Comparison of ENCODE assay signal across 8 cellular contexts in genomic region chr10:88881335-88881734, GRCh38. TPM values are rescaled to one million over a fixed set of nuclear protein-coding genes. Genes with fewer than 3 reads are reported as not detected.
DNase-seq lines count a peak whose midpoint lies in the region; ATAC-seq and TF ChIP-seq lines count a peak whose summit lies in the region.

No MANE protein-coding gene starts in this region.

- peaks cover 0 to 10% (median 3%) of the 10 kb centered on the region in 3 donors for H3K36me3 Mint-ChIP-seq in naive thymus-derived CD8-positive, alpha-beta T cell

- H3K27me3 Mint-ChIP-seq in naive thymus-derived CD8-positive, alpha-beta T cell: no peaks in the 10 kb centered on the region

- H3K4me3 ChIP-seq in BLaER1 treated with 17β-estradiol and CSF1 and Interleukin-3, amounts not matched to agents 10 nM and 100 nM: peak overlapping the region; percentile 66 to 84 (median 78)
- H3K4me3 ChIP-seq in MM.1S (ENCODE audit: low read length) (peak overlapping the region; percentile 91), colonic mucosa (peak overlapping the region; percentile 70)

- H3K9ac ChIP-seq in BLaER1 treated with 17β-estradiol and CSF1 and Interleukin-3, amounts not matched to agents 10 nM and 100 nM: peak overlapping the region; percentile 74 to 90 (median 82); a peak in 19 of 22 replicates
- H3K9ac ChIP-seq in MM.1S (ENCODE audit: low read length): peak overlapping the region; percentile 81
- peak overlapping the region; percentile 91 to 95 for H3K9ac ChIP-seq in colonic mucosa (ENCODE audit: low read depth in 2 of 2, low read length in 2 of 2)

- peaks cover 9% of the 10 kb centered on the region; the same call in 1 of the 2 replicates for H3K79me2 ChIP-seq in MM.1S (ENCODE audit: low read length)

- H3K9me2 ChIP-seq in MM.1S (replicated peaks; ENCODE audit: insufficient read depth, low read length): no peaks in the 10 kb centered on the region

- peak overlapping the region; percentile 88 for H2AFZ ChIP-seq in MM.1S (ENCODE audit: low read length)

- no peaks in the 10 kb centered on the region for H3K27me3 ChIP-seq in BLaER1 treated with 17β-estradiol and CSF1 and Interleukin-3, amounts not matched to agents 10 nM and 100 nM
- H3K27me3 ChIP-seq in MM.1S (replicated peaks; ENCODE audit: insufficient read depth, low read length): no peaks in the 10 kb centered on the region
- H3K27me3 ChIP-seq in colonic mucosa: no peaks in the 10 kb centered on the region

- no peak for TF ChIP-seq CTCF in MM.1S (IDR thresholded peaks at IDR 0.05; ENCODE audit: low read length)
- TF ChIP-seq CTCF in colonic mucosa (IDR thresholded peaks at IDR 0.05): no peak

- POLR2A ChIA-PET in naive thymus-derived CD8-positive, alpha-beta T cell (lab: Charles Lee): interaction anchor here (1.6 to 2.8 kb wide), 3 partner anchors 46 to 298 kb away, joined by 3 to 16 read pairs (median 15); partner anchors contain the start of gene RNLS

- no peak for ATAC-seq in naive thymus-derived CD8-positive, alpha-beta T cell
- ATAC-seq in GM19324 (IDR thresholded peaks at IDR 0.05; ENCODE audit: low FRiP score, unreplicated experiment) (no peak), HG02798 (IDR thresholded peaks at IDR 0.05; ENCODE audit: poor library complexity, unreplicated experiment) (no peak)

- H4K20me1 ChIP-seq in BLaER1 treated with 17β-estradiol and CSF1 and Interleukin-3, amounts not matched to agents 10 nM and 100 nM: no peaks in the 10 kb centered on the region
- no peaks in the 10 kb centered on the region for H4K20me1 ChIP-seq in MM.1S (ENCODE audit: insufficient read depth, low read length)

- no peaks in the 10 kb centered on the region for H3K9me3 Mint-ChIP-seq in naive thymus-derived CD8-positive, alpha-beta T cell

- no peaks in the 10 kb centered on the region for H3K9me3 ChIP-seq in BLaER1 treated with 17β-estradiol and CSF1 and Interleukin-3, amounts not matched to agents 10 nM and 100 nM (replicated peaks in 1 of 11)
- H3K9me3 ChIP-seq in MM.1S (replicated peaks; ENCODE audit: insufficient read depth, low read length): no peaks in the 10 kb centered on the region
- no peaks in the 10 kb centered on the region for H3K9me3 ChIP-seq in colonic mucosa

- H3K36me3 ChIP-seq in BLaER1 treated with 17β-estradiol and CSF1 and Interleukin-3, amounts not matched to agents 10 nM and 100 nM: no peaks in the 10 kb centered on the region
- H3K36me3 ChIP-seq in MM.1S (replicated peaks; ENCODE audit: insufficient read depth, low read length) (no peaks in the 10 kb centered on the region), colonic mucosa (no peaks in the 10 kb centered on the region)

- H3F3A ChIP-seq in MM.1S (ENCODE audit: insufficient read depth, low read length): peaks cover 22% of the 10 kb centered on the region

- peak overlapping the region; percentile 91 to 97 (median 96) for H3K27ac Mint-ChIP-seq in naive thymus-derived CD8-positive, alpha-beta T cell

- H3K4me2 ChIP-seq in BLaER1 treated with 17β-estradiol and CSF1 and Interleukin-3, amounts not matched to agents 10 nM and 100 nM: peak overlapping the region; percentile 74 to 94 (median 88)
- H3K4me2 ChIP-seq in MM.1S (ENCODE audit: low read depth, low read length): peak overlapping the region; percentile 92

- H3K4me3 Mint-ChIP-seq in naive thymus-derived CD8-positive, alpha-beta T cell: peak overlapping the region; percentile 93 to 99 (median 98)

- DNase-seq in MM.1S (no peak), colonic mucosa (no peak), HUDEP-2 (lab: John Stamatoyannopoulos, UW; ENCODE audit: unreplicated experiment in 76 of 76) (no peak), HCEC 1CT (no peak)
- no peak for DNase-seq in naive thymus-derived CD8-positive, alpha-beta T cell

- intact Hi-C loops in colonic mucosa (cut with DNase I): loop anchor here (5.0 kb wide), 1 partner anchor 51 kb away; no protein-coding TSS in a partner anchor

- H3K4me1 Mint-ChIP-seq in naive thymus-derived CD8-positive, alpha-beta T cell: peaks cover 19 to 67% (median 63%) of the 10 kb centered on the region in 4 donors

- H3K4me1 ChIP-seq in BLaER1 treated with 17β-estradiol and CSF1 and Interleukin-3, amounts not matched to agents 10 nM and 100 nM: peaks cover 25 to 33% (median 27%) of the 10 kb centered on the region in 10 experiments
- peaks cover 20% of the 10 kb centered on the region; the same call in 1 of the 2 replicates for H3K4me1 ChIP-seq in MM.1S (ENCODE audit: low read length)
- no peaks in the 10 kb centered on the region for H3K4me1 ChIP-seq in colonic mucosa

- peak overlapping the region in 8 of 11 experiments; percentile 78 to 87 (median 82); a peak in 15 of 22 replicates for H3K27ac ChIP-seq in BLaER1 treated with 17β-estradiol and CSF1 and Interleukin-3, amounts not matched to agents 10 nM and 100 nM
- H3K27ac ChIP-seq in MM.1S (ENCODE audit: low read length) (peak overlapping the region; percentile 90; the same call in 1 of the 2 replicates), colonic mucosa (peak overlapping the region; percentile 97)

RNA-seq across cellular contexts. Expression of gene STAMBPL1, which starts 1.3 kb away (rescaled TPM):
- total RNA-seq in colonic mucosa: 10 to 100 TPM; 16.3 to 20.4 TPM
- total RNA-seq in naive thymus-derived CD8-positive, alpha-beta T cell: 10 to 100 TPM; 23.3 to 23.9 TPM
- polyA plus RNA-seq in naive thymus-derived CD8-positive, alpha-beta T cell: 1 to 10 TPM; 5.5 to 7.0 (median 6.3) TPM

RNA-seq across cellular contexts. Expression of gene ANKRD22, which starts 29.7 kb away (rescaled TPM):
- 10 to 100 TPM; 26.6 to 28.2 TPM for total RNA-seq in colonic mucosa
- total RNA-seq in naive thymus-derived CD8-positive, alpha-beta T cell: under 1 TPM in 1 of 2 experiments, not detected in 1; 0.44 TPM
- under 1 TPM; 0.23 to 0.63 (median 0.23) TPM for polyA plus RNA-seq in naive thymus-derived CD8-positive, alpha-beta T cell

Comparison
In these comparisons a context has a peak if more than half of its experiments do, and no peak if none do; other contexts are left out.
1. RNA of gene ANKRD22, which starts 29.7 kb away (total RNA-seq): 26.6 to 28.2 TPM in colonic mucosa; 0.44 TPM in naive thymus-derived CD8-positive, alpha-beta T cell; every median in the first group is over 10 times any median in the second.
2. Peak in every context shown above with its lines, with median percentiles within 50 percentile points of each other: H3K27ac ChIP-seq, H3K4me3 ChIP-seq and H3K9ac ChIP-seq.